34 cellular contexts compared by ENCODE assay signal in genomic region chr7:157165987-157166386, GRCh38.
"Had no signal": no experiment of that assay in that cellular context is flagged by ENCODE, and none has a peak within 500 bp of the region (broad histone marks: within the 10 kb centered on the region; RNA-seq: fewer than 3 reads in every experiment).

No MANE protein-coding gene starts in this region.

- H3K4me1 Mint-ChIP-seq: activated B cell treated with CpG ODN at 0.5 μM for 24 hours; activated CD8-positive, alpha-beta memory T cell treated with anti-CD3 and anti-CD28 coated beads, Interleukin-2, amount 10 ng/mL, durations not matched to agents 7 days and 5 days had no signal

- H3K27ac Mint-ChIP-seq: activated B cell treated with CpG ODN at 0.5 μM for 24 hours; activated CD4-positive, alpha-beta memory T cell treated with anti-CD3 and anti-CD28 coated beads, Interleukin-2, amount 10 ng/mL, durations not matched to agents 7 days and 5 days; activated CD8-positive, alpha-beta memory T cell treated with anti-CD3 and anti-CD28 coated beads, Interleukin-2, amount 10 ng/mL, durations not matched to agents 7 days and 5 days; activated naive CD4-positive, alpha-beta T cell treated with anti-CD3 and anti-CD28 coated beads for 36 hours had no signal

- H3K9me3 Mint-ChIP-seq: activated naive CD4-positive, alpha-beta T cell treated with anti-CD3 and anti-CD28 coated beads, Interleukin-2, amount 50 U/mL, for 72 hours had no signal

- H3K27ac ChIP-seq: brain microvascular endothelial cell, cardiac muscle cell, VCaP had no signal

- H3K27me3 ChIP-seq: brain microvascular endothelial cell, cardiac muscle cell had no signal

- H3K27me3 Mint-ChIP-seq: activated B cell treated with CpG ODN at 0.5 μM for 24 hours; activated CD4-positive, alpha-beta memory T cell treated with anti-CD3 and anti-CD28 coated beads, Interleukin-2, amount 10 ng/mL, durations not matched to agents 7 days and 5 days; activated CD8-positive, alpha-beta memory T cell treated with anti-CD3 and anti-CD28 coated beads, Interleukin-2, amount 10 ng/mL, durations not matched to agents 7 days and 5 days; central memory CD8-positive, alpha-beta T cell had no signal

- ATAC-seq: activated CD8-positive, alpha-beta memory T cell treated with anti-CD3 and anti-CD28 coated beads, Interleukin-2, amount 10 ng/mL, durations not matched to agents 7 days and 5 days; activated naive CD4-positive, alpha-beta T cell treated with anti-CD3 and anti-CD28 coated beads, Interleukin-2, amount 50 U/mL, for 72 hours; PC-3 had no signal

- DNase-seq: activated B cell treated with CpG ODN at 0.5 μM for 24 hours; activated CD4-positive, alpha-beta memory T cell treated with anti-CD3 and anti-CD28 coated beads, Interleukin-2, amount 10 ng/mL, durations not matched to agents 7 days and 5 days; activated CD4-positive, alpha-beta T cell treated with anti-CD3 and anti-CD28 coated beads for 48 hours; activated CD4-positive, CD25-positive, alpha-beta regulatory T cell treated with anti-CD3 and anti-CD28 coated beads, Interleukin-2, amount 50 U/mL, for 72 hours; activated CD8-positive, alpha-beta memory T cell treated with anti-CD3 and anti-CD28 coated beads for 24 hours; activated CD8-positive, alpha-beta memory T cell treated with anti-CD3 and anti-CD28 coated beads, Interleukin-2, amount 10 ng/mL, durations not matched to agents 7 days and 5 days; activated CD8-positive, alpha-beta memory T cell treated with anti-CD3 and anti-CD28 coated beads, Interleukin-2, amount 50 U/mL, for 48 hours; activated gamma-delta T cell treated with Interleukin-2 at 50 U/mL for 16 hours; activated naive CD4-positive, alpha-beta T cell treated with anti-CD3 and anti-CD28 coated beads for 36 hours; activated T-cell treated with anti-CD3 and anti-CD28 coated beads, Interleukin-2, amount 50 U/mL, for 1 hour; amniotic stem cell; aorta; brain microvascular endothelial cell; NCI-H1048; NCI-H1105 treated with DMSO at 0.1 percent for 48 hours; NCI-H1436; NCI-H1694; NCI-H1930; NCI-H2081 treated with DMSO at 0.1 percent for 48 hours; NCI-H226; NCI-H446 treated with DMSO at 0.1 percent for 48 hours; NCI-H524; NCI-H69; NCI-H82; PC-3; Right ventricle myocardium superior; SW 1271; T-helper 1 cell; T-helper 2 cell; T-helper 9 cell had no signal

- H3K4me3 ChIP-seq: cardiac muscle cell had no signal

- H3K4me3 Mint-ChIP-seq: activated B cell treated with CpG ODN at 0.5 μM for 24 hours; activated CD4-positive, alpha-beta memory T cell treated with anti-CD3 and anti-CD28 coated beads, Interleukin-2, amount 10 ng/mL, durations not matched to agents 7 days and 5 days; activated CD8-positive, alpha-beta memory T cell treated with anti-CD3 and anti-CD28 coated beads, Interleukin-2, amount 10 ng/mL, durations not matched to agents 7 days and 5 days; activated naive CD4-positive, alpha-beta T cell treated with anti-CD3 and anti-CD28 coated beads for 36 hours; central memory CD8-positive, alpha-beta T cell had no signal
